In genomic region chr9:113528811-113529210, GRCh38 we compare ENCODE assay signal across 18 cellular contexts.
"Had no signal": no experiment of that assay in that cellular context is flagged by ENCODE, and none has a peak within 500 bp of the region (broad histone marks: within the 10 kb centered on the region; RNA-seq: fewer than 3 reads in every experiment).

No MANE protein-coding gene starts in this region.

- FAIRE-seq: keratinocyte, pancreas had no signal

- H3K36me3 Mint-ChIP-seq: memory B cell, naive B cell had no signal

- H3K27me3 Mint-ChIP-seq: activated CD4-positive, alpha-beta T cell treated with anti-CD3 and anti-CD28 coated beads, Interleukin-2, amount 10 ng/mL, durations not matched to agents 7 days and 5 days; effector memory CD8-positive, alpha-beta T cell; memory B cell; naive B cell had no signal

- H3K4me3 ChIP-seq: ascending aorta, pancreas, sigmoid colon, tibial artery had no signal

- H3K27me3 ChIP-seq: ascending aorta, neutrophil, pancreas, sigmoid colon, tibial artery had no signal

- H3K4me1 ChIP-seq: pancreas had no signal

- H3K27ac Mint-ChIP-seq: activated CD4-positive, alpha-beta T cell treated with anti-CD3 and anti-CD28 coated beads, Interleukin-2, amount 10 ng/mL, durations not matched to agents 7 days and 5 days; activated CD8-positive, alpha-beta T cell treated with anti-CD3 and anti-CD28 coated beads, Interleukin-2, amount 10 ng/mL, durations not matched to agents 7 days and 5 days; memory B cell had no signal

- H3K27ac ChIP-seq: neutrophil, pancreas, tibial artery had no signal

- H3K9me3 ChIP-seq: ascending aorta, neutrophil, pancreas, sigmoid colon, tibial artery had no signal

- DNase-seq: activated CD4-positive, alpha-beta T cell treated with anti-CD3 and anti-CD28 coated beads, Interleukin-2, amount 10 ng/mL, durations not matched to agents 7 days and 5 days; activated CD4-positive, CD25-positive, alpha-beta regulatory T cell; activated CD8-positive, alpha-beta T cell treated with anti-CD3 and anti-CD28 coated beads, Interleukin-2, amount 10 ng/mL, durations not matched to agents 7 days and 5 days; activated effector memory CD4-positive, alpha-beta T cell treated with Interleukin-2 at 50 U/mL for 16 hours; activated naive CD4-positive, alpha-beta T cell treated with anti-CD3 and anti-CD28 coated beads, Interleukin-2, amount 50 U/mL, for 16 hours; activated T-cell treated with anti-CD3 and anti-CD28 coated beads, Interleukin-2, amount 50 U/mL, for 4 hours; effector memory CD8-positive, alpha-beta T cell; hypothalamus; naive B cell; pancreas; stimulated activated naive CD4-positive, alpha-beta T cell; T1000; tibial artery had no signal

- H3K4me3 Mint-ChIP-seq: activated CD4-positive, alpha-beta T cell treated with anti-CD3 and anti-CD28 coated beads, Interleukin-2, amount 10 ng/mL, durations not matched to agents 7 days and 5 days; activated CD8-positive, alpha-beta T cell treated with anti-CD3 and anti-CD28 coated beads, Interleukin-2, amount 10 ng/mL, durations not matched to agents 7 days and 5 days; activated T-cell treated with anti-CD3 and anti-CD28 coated beads, Interleukin-2, amount 50 U/mL, for 4 hours; effector memory CD8-positive, alpha-beta T cell; memory B cell; naive B cell had no signal

- H3K36me3 ChIP-seq: neutrophil had no signal

- H3K9me3 Mint-ChIP-seq: activated CD4-positive, alpha-beta T cell treated with anti-CD3 and anti-CD28 coated beads, Interleukin-2, amount 10 ng/mL, durations not matched to agents 7 days and 5 days; activated T-cell treated with anti-CD3 and anti-CD28 coated beads, Interleukin-2, amount 50 U/mL, for 4 hours; effector memory CD8-positive, alpha-beta T cell; memory B cell; naive B cell had no signal
